ENCODE assay signal across 8 cellular contexts in genomic region chr19:41192574-41193419, GRCh38. TPM values are rescaled to one million over a fixed set of nuclear protein-coding genes. Genes with fewer than 3 reads are reported as not detected.
DNase-seq lines count a peak whose midpoint lies in the region; ATAC-seq and TF ChIP-seq lines count a peak whose summit lies in the region.

CYP2S1 (plus strand) TSS chr19:41193219; CDS start chr19:41193265, 46 bp downstream.

- H3K36me3 Mint-ChIP-seq in type B pancreatic cell: no peaks in the 10 kb centered on the region

- peaks cover 18% of the 10 kb centered on the region for H3K4me1 Mint-ChIP-seq in type B pancreatic cell (ENCODE audit: unreplicated experiment)

- H3K27ac Mint-ChIP-seq in type B pancreatic cell: peak within 1 kb of the TSS; percentile 74

- peak in 2 of 3 donors; percentile 7 to 11 for DNase-seq in stimulated activated CD4-positive, alpha-beta T cell treated with anti-CD3 and anti-CD28 coated beads, Interleukin-12 subunit alpha, Interleukin-12 subunit beta, amount 100 ng/mL, for 48 hours (ENCODE audit: low read depth in 2 of 3, low spot score in 1 of 3)
- no peak for DNase-seq in stimulated activated CD4-positive, alpha-beta T cell treated with anti-CD3 and anti-CD28 coated beads, Interleukin-1b, Interleukin-23, amount 100 ng/mL, for 48 hours
- DNase-seq in astrocyte of the hippocampus (ENCODE audit: low read depth, low spot score) (peak; percentile 42), left kidney (ENCODE audit: low read depth, low spot score) (peak; percentile 70), type B pancreatic cell (ENCODE audit: extremely low spot score, unreplicated experiment) (no peak), hepatic stellate cell (ENCODE audit: low spot score) (no peak), OCI-M1 (lab: John Stamatoyannopoulos, UW) (no peak)

- TF ChIP-seq CTCF in type B pancreatic cell (conservative IDR thresholded peaks at IDR 0.05): no peak

- H3K4me3 Mint-ChIP-seq in type B pancreatic cell: peak within 1 kb of the TSS; percentile 92

- no peak for ATAC-seq in GM21381 (IDR thresholded peaks at IDR 0.05; ENCODE audit: unreplicated experiment)

- no peaks in the 10 kb centered on the region for H3K9me3 Mint-ChIP-seq in type B pancreatic cell

- H3K27me3 Mint-ChIP-seq in type B pancreatic cell: peaks cover 55% of the 10 kb centered on the region

RNA-seq across cellular contexts. Expression of gene CYP2S1, which starts in this region (rescaled TPM):
- total RNA-seq in type B pancreatic cell (ENCODE audit: low replicate concordance): 33.1 and 121 TPM in 2 replicates

Comparison
In these comparisons a context has a peak if more than half of its experiments do, and no peak if none do; other contexts are left out.
1. DNase-seq: peak in stimulated activated CD4-positive, alpha-beta T cell treated with anti-CD3 and anti-CD28 coated beads, Interleukin-12 subunit alpha, Interleukin-12 subunit beta, amount 100 ng/mL, for 48 hours (2 of 3), astrocyte of the hippocampus (single experiment) and left kidney (single experiment); none in stimulated activated CD4-positive, alpha-beta T cell treated with anti-CD3 and anti-CD28 coated beads, Interleukin-1b, Interleukin-23, amount 100 ng/mL, for 48 hours (single experiment), type B pancreatic cell (single experiment), hepatic stellate cell (single experiment) and OCI-M1 (single experiment).